In genomic region chr7:64875658-64876406, GRCh38 we compare ENCODE assay signal across 18 cellular contexts.
"Had no signal": no experiment of that assay in that cellular context is flagged by ENCODE, and none has a peak within 500 bp of the region (broad histone marks: within the 10 kb centered on the region; RNA-seq: fewer than 3 reads in every experiment).

No MANE protein-coding gene starts in this region.

- H3K27ac Mint-ChIP-seq: activated B cell treated with CpG ODN at 0.5 μM for 24 hours; activated T-helper 1 cell treated with anti-CD3 and anti-CD28 coated beads, Interleukin-12 subunit alpha, Interleukin-12 subunit beta, Interleukin-2, Interleukin-4 antibody, amounts not matched to agents 30 ng/mL and 10 ng/mL and 1 ng/mL, durations not matched to agents 14 hours and 24 hours and 36 hours; effector memory CD8-positive, alpha-beta T cell; mesothelial cell of epicardium; nephron had no signal

- H3K4me1 Mint-ChIP-seq: mesothelial cell of epicardium, nephron had no signal

- H3K36me3 Mint-ChIP-seq: mesothelial cell of epicardium had no signal

- H3K9me3 Mint-ChIP-seq: effector memory CD8-positive, alpha-beta T cell had no signal

- DNase-seq: activated CD4-positive, alpha-beta T cell treated with anti-CD3 and anti-CD28 coated beads for 4 hours; activated naive CD4-positive, alpha-beta T cell; activated T-cell treated with anti-CD3 and anti-CD28 coated beads for 4 hours; body of pancreas; effector memory CD8-positive, alpha-beta T cell; foreskin keratinocyte; islet precursor cell; left colon; lower lobe of right lung; nucleus accumbens; posterior cingulate gyrus; stimulated activated CD4-positive, alpha-beta T cell treated with anti-CD3 and anti-CD28 coated beads, Interleukin-2, amount 100 ng/mL, for 24 hours; stimulated activated naive CD4-positive, alpha-beta T cell treated with Interleukin-2 at 50 U/mL for 16 hours; trophoblast cell had no signal

- ATAC-seq: body of pancreas; effector memory CD8-positive, alpha-beta T cell; foreskin keratinocyte; left colon; lower lobe of right lung had no signal

- H3K4me3 Mint-ChIP-seq: activated B cell treated with CpG ODN at 0.5 μM for 24 hours; activated T-helper 1 cell treated with anti-CD3 and anti-CD28 coated beads, Interleukin-12 subunit alpha, Interleukin-12 subunit beta, Interleukin-2, Interleukin-4 antibody, amounts not matched to agents 30 ng/mL and 10 ng/mL and 1 ng/mL, durations not matched to agents 14 hours and 24 hours and 36 hours; effector memory CD8-positive, alpha-beta T cell; mesothelial cell of epicardium; nephron had no signal
